2 cellular contexts compared by ENCODE assay signal in the genomic region with DNA sequence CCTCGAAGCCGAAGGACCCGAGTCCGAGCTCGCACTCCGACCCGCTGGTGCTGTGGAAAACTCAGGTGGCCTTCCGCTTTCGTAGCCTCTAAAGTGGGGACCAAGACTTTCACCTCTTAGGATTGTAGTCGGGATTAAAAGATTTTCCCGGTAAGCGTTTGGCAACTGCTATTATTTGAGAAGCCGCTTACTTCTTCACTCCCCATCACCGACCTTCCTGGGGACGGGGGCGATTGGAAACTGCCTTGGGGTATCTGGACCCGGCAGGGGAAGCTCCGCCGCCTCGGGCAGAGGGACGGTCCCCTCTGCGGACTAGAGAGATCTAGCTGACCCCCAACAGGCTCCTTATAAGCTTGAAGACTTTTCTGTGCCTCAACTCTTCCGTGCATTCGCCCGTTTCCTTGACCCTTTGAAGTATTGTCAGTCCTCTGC.
TF ChIP-seq lines count a peak whose summit lies in the region.

No MANE protein-coding gene starts in this region.

TF ChIP-seq in SK-N-SH, 30 proteins besides CTCF, POLR2A, EP300 and RAD21 (continued from another document):
- TF ChIP-seq, protein P1, sequence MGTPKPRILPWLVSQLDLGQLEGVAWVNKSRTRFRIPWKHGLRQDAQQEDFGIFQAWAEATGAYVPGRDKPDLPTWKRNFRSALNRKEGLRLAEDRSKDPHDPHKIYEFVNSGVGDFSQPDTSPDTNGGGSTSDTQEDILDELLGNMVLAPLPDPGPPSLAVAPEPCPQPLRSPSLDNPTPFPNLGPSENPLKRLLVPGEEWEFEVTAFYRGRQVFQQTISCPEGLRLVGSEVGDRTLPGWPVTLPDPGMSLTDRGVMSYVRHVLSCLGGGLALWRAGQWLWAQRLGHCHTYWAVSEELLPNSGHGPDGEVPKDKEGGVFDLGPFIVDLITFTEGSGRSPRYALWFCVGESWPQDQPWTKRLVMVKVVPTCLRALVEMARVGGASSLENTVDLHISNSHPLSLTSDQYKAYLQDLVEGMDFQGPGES (IDR thresholded peaks at IDR 0.05; ENCODE audit: low read depth, low read length): no peak
- TF ChIP-seq TCF12 (IDR thresholded peaks at IDR 0.05): no peak

TF ChIP-seq in SK-N-SH treated with all-trans-retinoic acid at 6 μM for 48 hours, 23 proteins besides CTCF, POLR2A, EP300 and RAD21 (continued from another document):
- TF ChIP-seq, protein P2, sequence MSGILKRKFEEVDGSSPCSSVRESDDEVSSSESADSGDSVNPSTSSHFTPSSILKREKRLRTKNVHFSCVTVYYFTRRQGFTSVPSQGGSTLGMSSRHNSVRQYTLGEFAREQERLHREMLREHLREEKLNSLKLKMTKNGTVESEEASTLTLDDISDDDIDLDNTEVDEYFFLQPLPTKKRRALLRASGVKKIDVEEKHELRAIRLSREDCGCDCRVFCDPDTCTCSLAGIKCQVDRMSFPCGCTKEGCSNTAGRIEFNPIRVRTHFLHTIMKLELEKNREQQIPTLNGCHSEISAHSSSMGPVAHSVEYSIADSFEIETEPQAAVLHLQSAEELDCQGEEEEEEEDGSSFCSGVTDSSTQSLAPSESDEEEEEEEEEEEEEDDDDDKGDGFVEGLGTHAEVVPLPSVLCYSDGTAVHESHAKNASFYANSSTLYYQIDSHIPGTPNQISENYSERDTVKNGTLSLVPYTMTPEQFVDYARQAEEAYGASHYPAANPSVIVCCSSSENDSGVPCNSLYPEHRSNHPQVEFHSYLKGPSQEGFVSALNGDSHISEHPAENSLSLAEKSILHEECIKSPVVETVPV (CRISPR knock-in tag; IDR thresholded peaks at IDR 0.05): no peak
